ENCODE assay signal across 14 cellular contexts in genomic region chr5:65970481-65971367, GRCh38. TPM values are rescaled to one million over a fixed set of nuclear protein-coding genes. Genes with fewer than 3 reads are reported as not detected.
DNase-seq lines count a peak whose midpoint lies in the region; ATAC-seq, FAIRE-seq and TF ChIP-seq lines count a peak whose summit lies in the region.
"Had no signal": no experiment of that assay in that cellular context is flagged by ENCODE, and none has a peak within 500 bp of the region (broad histone marks: within the 10 kb centered on the region; RNA-seq: fewer than 3 reads in every experiment).

No MANE protein-coding gene starts in this region.

- H3K4me1 Mint-ChIP-seq in memory B cell: peaks cover 43% of the 10 kb centered on the region

- BruUV-seq in PC-3 (replicated peaks; lab: Mats Ljungman, UMichigan): no TSS peak

- H3K4me3 Mint-ChIP-seq in memory B cell: no peak overlapping the region

- H3K27me3 ChIP-seq in PC-3 (ENCODE audit: low read length) (no peaks in the 10 kb centered on the region), transverse colon (no peaks in the 10 kb centered on the region)
- H3K27me3 ChIP-seq: BLaER1 treated with 17β-estradiol and CSF1 and Interleukin-3, amounts not matched to agents 10 nM and 100 nM; colonic mucosa had no signal

- H3K4me1 ChIP-seq in A549: peaks cover 41% of the 10 kb centered on the region
- H3K4me1 ChIP-seq in PC-3 (ENCODE audit: insufficient read depth, low read length): no peaks in the 10 kb centered on the region
- H3K4me1 ChIP-seq in transverse colon: peaks cover 0 to 39% (median 10%) of the 10 kb centered on the region in 4 donors

- peak overlapping the region; percentile 84 for H3K27ac Mint-ChIP-seq in memory B cell

- TF ChIP-seq CTCF in A549 (IDR thresholded peaks at IDR 0.05): no peak
- no peak for TF ChIP-seq CTCF in GM12864 (IDR thresholded peaks at IDR 0.05; ENCODE audit: low read depth, low read length, missing control alignments)
- TF ChIP-seq CTCF in PC-3 (conservative IDR thresholded peaks at IDR 0.05; ENCODE audit: low read depth, low read length): no peak
- no peak for TF ChIP-seq CTCF in transverse colon (IDR thresholded peaks at IDR 0.05)

- no peak for TF ChIP-seq POLR2A in A549 (IDR thresholded peaks at IDR 0.05; ENCODE audit: low read length)
- no peak for TF ChIP-seq POLR2A in transverse colon (IDR thresholded peaks at IDR 0.05)

- no peak overlapping the region for H3K9ac ChIP-seq in PC-3 (ENCODE audit: low read length)
- H3K9ac ChIP-seq: BLaER1 treated with 17β-estradiol and CSF1 and Interleukin-3, amounts not matched to agents 10 nM and 100 nM had no signal

- no peaks in the 10 kb centered on the region for H3F3A ChIP-seq in PC-3 (ENCODE audit: low read length, unreplicated experiment)

- H3K36me3 ChIP-seq in PC-3 (ENCODE audit: low read depth, low read length) (no peaks in the 10 kb centered on the region), transverse colon (no peaks in the 10 kb centered on the region)
- H3K36me3 ChIP-seq: colonic mucosa had no signal

- TF ChIP-seq EP300 in A549 (IDR thresholded peaks at IDR 0.05) (no peak), transverse colon (IDR thresholded peaks at IDR 0.05; ENCODE audit: low read depth) (no peak)

- H3K9me3 ChIP-seq in A549 (no peaks in the 10 kb centered on the region), PC-3 (ENCODE audit: low read length) (no peaks in the 10 kb centered on the region), transverse colon (no peaks in the 10 kb centered on the region)
- H3K9me3 ChIP-seq: colonic mucosa, mucosa of descending colon had no signal

- POLR2A ChIA-PET in A549 (lab: Yijun Ruan, JAX): no interaction called here
- POLR2A ChIA-PET in PC-3 (lab: Charles Lee; ENCODE audit: unreplicated experiment): no interaction called here

- H3K27me3 Mint-ChIP-seq in memory B cell: no peaks in the 10 kb centered on the region

- CTCF ChIA-PET in A549 (lab: Yijun Ruan, JAX): interaction anchor here (1.0 kb wide), 1 partner anchor 15 kb away, joined by 3 read pairs; no protein-coding TSS in a partner anchor
- CTCF ChIA-PET in PC-3 (lab: Charles Lee): no interaction called here

- H3K4me3 ChIP-seq in A549: no peak overlapping the region
- H3K4me3 ChIP-seq in GM12864 (ENCODE audit: low read depth, low read length): no peak overlapping the region
- no peak overlapping the region for H3K4me3 ChIP-seq in PC-3 (ENCODE audit: low read length)
- no peak overlapping the region for H3K4me3 ChIP-seq in transverse colon
- H3K4me3 ChIP-seq: BLaER1 treated with 17β-estradiol and CSF1 and Interleukin-3, amounts not matched to agents 10 nM and 100 nM; colonic mucosa; mucosa of descending colon had no signal

- DNase-seq in A549 (ENCODE audit: low read depth in 1 of 2, low spot score in 1 of 2): no peak
- peak; percentile 33 for DNase-seq in GM12864 (ENCODE audit: low read depth)
- DNase-seq in memory B cell (ENCODE audit: low spot score in 2 of 2): no peak
- DNase-seq in PC-3: no peak
- no peak for DNase-seq in NCI-H2029 treated with DMSO at 0.1 percent for 48 hours (lab: John Stamatoyannopoulos, UW)
- DNase-seq in transverse colon: no peak
- DNase-seq in AG08395 (ENCODE audit: low spot score): no peak
- DNase-seq: activated gamma-delta T cell treated with Interleukin-2 at 50 U/mL for 16 hours, colonic mucosa, mucosa of descending colon, right cardiac atrium, substantia nigra had no signal

- WGBS in A549 (ENCODE audit: missing lambda C conversion rate): 54% methylated on average over 7 of the region's 7 CpGs
- WGBS in transverse colon (ENCODE audit: low coverage in 1 of 2), 2 donors: 50 to 60% methylated on average over 7 of the region's 7 CpGs

- H3K36me3 Mint-ChIP-seq in memory B cell: peaks cover 16% of the 10 kb centered on the region

- H3K4me2 ChIP-seq in A549: peak overlapping the region; percentile 73
- no peak overlapping the region for H3K4me2 ChIP-seq in PC-3 (ENCODE audit: low read length)

- in situ Hi-C loops in transverse colon (cut with MboI; ENCODE audit: low pct_ligation_motif_present in 1 of 4, low pct_unique_long_range_greater_than_20kb in 1 of 4, low sequenced_read_pairs in 3 of 4): no loop called here

- H3K27ac ChIP-seq in A549 (peak overlapping the region; percentile 10 to 28; a peak in 2 of 6 replicates), PC-3 (ENCODE audit: low read length) (no peak overlapping the region), transverse colon (no peak overlapping the region)
- H3K27ac ChIP-seq: BLaER1 treated with 17β-estradiol and CSF1 and Interleukin-3, amounts not matched to agents 10 nM and 100 nM; colonic mucosa had no signal

- ATAC-seq in A549 (peak in 1 of 2 experiments; percentile 43; a peak in 3 of 6 replicates), SK-N-SH treated with all-trans-retinoic acid at 6 μM for 48 hours (peak; percentile 19; the same call in 2 of the 3 replicates), memory B cell (ENCODE audit: low read depth) (no peak), PC-3 (no peak)
- ATAC-seq: mucosa of descending colon, right cardiac atrium had no signal

- TF ChIP-seq RAD21 in A549 (conservative IDR thresholded peaks at IDR 0.05 in 1 of 2, IDR thresholded peaks at IDR 0.05 in 1 of 2): no peak

- H4K20me1 ChIP-seq in PC-3 (ENCODE audit: low read length): peaks cover 3% of the 10 kb centered on the region; the same call in 1 of the 2 replicates

- no peak for FAIRE-seq in A549 (lab: Jason Lieb, UNC)

- H2AFZ ChIP-seq in PC-3 (ENCODE audit: low read length): no peak overlapping the region

- intact Hi-C loops in PC-3 (cut with micrococcal nuclease): no loop called here
- intact Hi-C loops in transverse colon (cut with DNase I; ENCODE audit: low total_unique reads): no loop called here

- H3K9me2 ChIP-seq in PC-3 (replicated peaks; ENCODE audit: low read length): no peaks in the 10 kb centered on the region

- peaks cover under 1% of the 10 kb centered on the region for H3K9me3 Mint-ChIP-seq in memory B cell

- peaks cover 95% of the 10 kb centered on the region for H3K79me2 ChIP-seq in PC-3 (ENCODE audit: low read length)

TF ChIP-seq in A549, 52 proteins besides CTCF, POLR2A, EP300 and RAD21 (continues in another document):
- TF ChIP-seq, protein P1, sequence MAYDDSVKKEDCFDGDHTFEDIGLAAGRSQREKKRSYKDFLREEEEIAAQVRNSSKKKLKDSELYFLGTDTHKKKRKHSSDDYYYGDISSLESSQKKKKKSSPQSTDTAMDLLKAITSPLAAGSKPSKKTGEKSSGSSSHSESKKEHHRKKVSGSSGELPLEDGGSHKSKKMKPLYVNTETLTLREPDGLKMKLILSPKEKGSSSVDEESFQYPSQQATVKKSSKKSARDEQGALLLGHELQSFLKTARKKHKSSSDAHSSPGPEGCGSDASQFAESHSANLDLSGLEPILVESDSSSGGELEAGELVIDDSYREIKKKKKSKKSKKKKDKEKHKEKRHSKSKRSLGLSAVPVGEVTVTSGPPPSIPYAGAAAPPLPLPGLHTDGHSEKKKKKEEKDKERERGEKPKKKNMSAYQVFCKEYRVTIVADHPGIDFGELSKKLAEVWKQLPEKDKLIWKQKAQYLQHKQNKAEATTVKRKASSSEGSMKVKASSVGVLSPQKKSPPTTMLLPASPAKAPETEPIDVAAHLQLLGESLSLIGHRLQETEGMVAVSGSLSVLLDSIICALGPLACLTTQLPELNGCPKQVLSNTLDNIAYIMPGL (CRISPR knock-in tag; IDR thresholded peaks at IDR 0.05; ENCODE audit: borderline replicate concordance): no peak
- TF ChIP-seq ZSCAN20 (CRISPR knock-in tag; IDR thresholded peaks at IDR 0.05): no peak
- TF ChIP-seq NPAS2 (CRISPR knock-in tag; IDR thresholded peaks at IDR 0.05; ENCODE audit: borderline replicate concordance): no peak
- no peak for TF ChIP-seq JUNB (IDR thresholded peaks at IDR 0.05)
- TF ChIP-seq CEBPB (IDR thresholded peaks at IDR 0.05): no peak
- TF ChIP-seq BHLHE40 (IDR thresholded peaks at IDR 0.05; ENCODE audit: low read depth, low read length): no peak
- no peak for TF ChIP-seq RFX5 (IDR thresholded peaks at IDR 0.05)
- TF ChIP-seq TFCP2L1 (CRISPR knock-in tag; IDR thresholded peaks at IDR 0.05): no peak
- no peak for TF ChIP-seq ZNF302 (CRISPR knock-in tag; IDR thresholded peaks at IDR 0.05)
- no peak for TF ChIP-seq RARB (CRISPR knock-in tag; IDR thresholded peaks at IDR 0.05)

TF ChIP-seq in SK-N-SH treated with all-trans-retinoic acid at 6 μM for 48 hours, 23 proteins besides CTCF, POLR2A, EP300 and RAD21:
- no peak for TF ChIP-seq ZNF8 (CRISPR knock-in tag; IDR thresholded peaks at IDR 0.05)
- TF ChIP-seq PPARA (CRISPR knock-in tag; IDR thresholded peaks at IDR 0.05; ENCODE audit: borderline replicate concordance): no peak
- TF ChIP-seq ZFP30 (CRISPR knock-in tag; IDR thresholded peaks at IDR 0.05): no peak
- TF ChIP-seq, protein P2, sequence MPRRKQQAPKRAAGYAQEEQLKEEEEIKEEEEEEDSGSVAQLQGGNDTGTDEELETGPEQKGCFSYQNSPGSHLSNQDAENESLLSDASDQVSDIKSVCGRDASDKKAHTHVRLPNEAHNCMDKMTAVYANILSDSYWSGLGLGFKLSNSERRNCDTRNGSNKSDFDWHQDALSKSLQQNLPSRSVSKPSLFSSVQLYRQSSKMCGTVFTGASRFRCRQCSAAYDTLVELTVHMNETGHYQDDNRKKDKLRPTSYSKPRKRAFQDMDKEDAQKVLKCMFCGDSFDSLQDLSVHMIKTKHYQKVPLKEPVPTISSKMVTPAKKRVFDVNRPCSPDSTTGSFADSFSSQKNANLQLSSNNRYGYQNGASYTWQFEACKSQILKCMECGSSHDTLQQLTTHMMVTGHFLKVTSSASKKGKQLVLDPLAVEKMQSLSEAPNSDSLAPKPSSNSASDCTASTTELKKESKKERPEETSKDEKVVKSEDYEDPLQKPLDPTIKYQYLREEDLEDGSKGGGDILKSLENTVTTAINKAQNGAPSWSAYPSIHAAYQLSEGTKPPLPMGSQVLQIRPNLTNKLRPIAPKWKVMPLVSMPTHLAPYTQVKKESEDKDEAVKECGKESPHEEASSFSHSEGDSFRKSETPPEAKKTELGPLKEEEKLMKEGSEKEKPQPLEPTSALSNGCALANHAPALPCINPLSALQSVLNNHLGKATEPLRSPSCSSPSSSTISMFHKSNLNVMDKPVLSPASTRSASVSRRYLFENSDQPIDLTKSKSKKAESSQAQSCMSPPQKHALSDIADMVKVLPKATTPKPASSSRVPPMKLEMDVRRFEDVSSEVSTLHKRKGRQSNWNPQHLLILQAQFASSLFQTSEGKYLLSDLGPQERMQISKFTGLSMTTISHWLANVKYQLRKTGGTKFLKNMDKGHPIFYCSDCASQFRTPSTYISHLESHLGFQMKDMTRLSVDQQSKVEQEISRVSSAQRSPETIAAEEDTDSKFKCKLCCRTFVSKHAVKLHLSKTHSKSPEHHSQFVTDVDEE (CRISPR knock-in tag; IDR thresholded peaks at IDR 0.05): no peak

RNA-seq across cellular contexts. Expression of gene ERBIN, which starts 44.3 kb away (rescaled TPM):
- 45.3 and 57.7 TPM in 2 replicates for polyA plus RNA-seq in A549 (2011; rRNA removed)
- polyA plus RNA-seq in A549 (2012; cell fraction: cytosol; rRNA removed): 5.9 and 7.3 TPM in 2 replicates
- 5.6 and 8.3 TPM in 2 replicates for polyA plus RNA-seq in A549 (2012; cell fraction: nucleus; rRNA removed)
- 24.3 to 25.6 TPM (median 25.6 TPM) in 3 replicates for polyA plus RNA-seq in A549 (2017; fragmentation: RNase III; extraction: RNeasy Plus Mini Kit Qiagen cat#74134 plus additional on column Dnase treatment)
- polyA minus RNA-seq in A549 (2011; rRNA and poly(A)+ RNA removed): 36.1 and 57.5 TPM in 2 replicates
- total RNA-seq in PC-3 (2014; rRNA removed): 38.9 and 40.6 TPM in 2 replicates
- 100 to 1,000 TPM in 3 of 4 donors, 10 to 100 TPM in 1; 54.9 to 134 (median 109) TPM for total RNA-seq in transverse colon

Comparison
In these comparisons a context has a peak if more than half of its experiments do, and no peak if none do; other contexts are left out.
1. H3K27ac ChIP-seq: peak in A549 (2 of 2); none in PC-3 (single experiment) and transverse colon (0 of 4).